8 cellular contexts compared by ENCODE assay signal in the genomic region with DNA sequence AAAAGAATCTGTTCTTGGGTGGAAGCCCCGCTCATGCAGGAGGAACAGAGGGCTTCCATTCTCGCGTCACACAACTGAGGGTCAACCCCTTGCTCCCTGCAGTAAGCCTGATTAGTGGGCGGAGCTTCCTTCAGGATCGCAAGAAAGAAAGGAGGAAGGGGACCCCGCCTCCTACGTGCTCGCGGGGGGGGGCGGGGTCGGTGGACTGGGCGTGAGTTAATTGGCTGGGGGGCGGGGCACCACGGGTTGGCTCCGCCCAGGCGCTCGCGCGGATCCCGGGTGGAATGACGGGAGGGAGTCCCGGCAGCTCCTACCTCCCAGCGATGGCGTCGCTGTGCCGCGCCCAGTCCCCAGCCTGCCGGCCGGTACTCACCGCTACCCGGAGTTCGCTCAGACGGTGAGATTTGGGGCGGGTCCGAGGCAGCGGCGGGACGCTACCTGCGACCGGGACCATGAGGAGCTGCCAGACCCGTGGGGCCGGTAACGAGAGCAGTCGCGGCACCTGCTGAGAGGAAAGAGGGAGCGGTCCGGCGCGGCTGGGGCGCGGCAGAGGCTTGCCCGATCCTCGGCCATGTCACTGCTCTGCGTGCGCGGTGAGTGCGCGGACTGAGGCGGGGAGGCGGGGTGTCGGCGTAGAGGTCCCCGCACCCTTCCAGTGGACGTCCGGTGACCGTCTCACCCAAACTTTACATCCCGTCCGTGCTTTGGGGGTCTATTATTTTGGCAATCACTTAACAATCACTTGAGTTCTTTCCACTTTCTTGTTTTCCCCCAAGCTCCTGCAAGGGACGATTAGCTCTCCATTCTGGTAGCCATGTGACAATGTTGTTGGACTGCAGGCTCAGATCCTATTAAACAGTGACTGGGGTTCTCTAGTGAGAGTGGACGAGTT. TPM values are rescaled to one million over a fixed set of nuclear protein-coding genes. Genes with fewer than 3 reads are reported as not detected.
DNase-seq lines count a peak whose midpoint lies in the region; ATAC-seq and TF ChIP-seq lines count a peak whose summit lies in the region.

Gene UNC13B (plus strand): TSS at position 297 of the 892 bp plus-strand sequence. CDS start 275 bp downstream, at position 572.

- peak within 1 kb of the TSS; percentile 82 for H3K4me3 Mint-ChIP-seq in activated CD4-positive, alpha-beta memory T cell treated with anti-CD3 and anti-CD28 coated beads for 36 hours

- intact Hi-C loops in activated CD4-positive, alpha-beta memory T cell treated with anti-CD3 and anti-CD28 coated beads for 36 hours (cut with micrococcal nuclease), result loop anchor here (1.0 kb wide), 1 partner anchor 46 kb away; no protein-coding TSS in a partner anchor
- intact Hi-C loops in left lung (cut with DNase I), result no loop called here

- peak; percentile 26 for DNase-seq in NCI-H1694 (lab: John Stamatoyannopoulos, UW)
- no peak for DNase-seq in NCI-H1694 treated with DMSO at 0.1 percent for 48 hours (lab: John Stamatoyannopoulos, UW)
- DNase-seq in NCI-H526 (lab: John Stamatoyannopoulos, UW), result peak; percentile 91 to 98
- DNase-seq in activated CD4-positive, alpha-beta memory T cell treated with anti-CD3 and anti-CD28 coated beads for 36 hours, result peak; percentile 85
- peak; percentile 77 to 95 for DNase-seq in dermis microvascular lymphatic vessel endothelial cell (ENCODE audit: low read depth in 2 of 2)
- peak; percentile 95 to 97 for DNase-seq in left lung
- peak; percentile 81 to 86 for DNase-seq in stimulated activated CD4-positive, alpha-beta T cell treated with anti-CD3 and anti-CD28 coated beads, Interleukin-2, amount 100 ng/mL, for 24 hours

- H3K27ac Mint-ChIP-seq in activated CD4-positive, alpha-beta memory T cell treated with anti-CD3 and anti-CD28 coated beads for 36 hours, result no peak within 1 kb of the TSS

- H3K9me3 Mint-ChIP-seq in activated CD4-positive, alpha-beta memory T cell treated with anti-CD3 and anti-CD28 coated beads for 36 hours, result no peaks in the 10 kb centered on the region

- peak within 1 kb of the TSS; percentile 76 to 77 for H3K4me3 ChIP-seq in left lung

- H3K9me3 ChIP-seq in left lung, result no peaks in the 10 kb centered on the region

- POLR2A ChIA-PET in activated CD4-positive, alpha-beta memory T cell treated with anti-CD3 and anti-CD28 coated beads for 36 hours (lab: Charles Lee), result interaction anchor here (0.6 kb wide), 1 partner anchor 10 kb away, joined by 3 read pairs; no protein-coding TSS in a partner anchor

- no peaks in the 10 kb centered on the region for H3K36me3 ChIP-seq in left lung

- no peaks in the 10 kb centered on the region for H3K27me3 ChIP-seq in left lung

- H3K27me3 Mint-ChIP-seq in activated CD4-positive, alpha-beta memory T cell treated with anti-CD3 and anti-CD28 coated beads for 36 hours, result no peaks in the 10 kb centered on the region

- TF ChIP-seq CTCF in left lung (IDR thresholded peaks at IDR 0.05), result no peak

- CTCF ChIA-PET in activated CD4-positive, alpha-beta memory T cell treated with anti-CD3 and anti-CD28 coated beads for 36 hours (lab: Charles Lee), result interaction anchor here (0.6 to 2.5 kb wide), 6 partner anchors 38 to 945 kb away, joined by 3 to 8 read pairs (median 4); no protein-coding TSS in a partner anchor

- H3K4me1 ChIP-seq in left lung, result peaks cover 9 to 29% of the 10 kb centered on the region in 2 donors

- peak; percentile 52 for ATAC-seq in HG03378 (IDR thresholded peaks at IDR 0.05; ENCODE audit: unreplicated experiment)
- ATAC-seq in left lung, result peak; percentile 97

- H3K27ac ChIP-seq in left lung, result peak within 1 kb of the TSS; percentile 87 to 88

- H3K4me1 Mint-ChIP-seq in activated CD4-positive, alpha-beta memory T cell treated with anti-CD3 and anti-CD28 coated beads for 36 hours (ENCODE audit: low read depth), result peaks cover 23% of the 10 kb centered on the region

- H3K36me3 Mint-ChIP-seq in activated CD4-positive, alpha-beta memory T cell treated with anti-CD3 and anti-CD28 coated beads for 36 hours, result no peaks in the 10 kb centered on the region

RNA-seq across cellular contexts. Expression of gene UNC13B, which starts in this region (rescaled TPM):
- 1 to 10 TPM; 3.6 to 4.6 TPM for total RNA-seq in activated CD4-positive, alpha-beta memory T cell treated with anti-CD3 and anti-CD28 coated beads for 36 hours
- total RNA-seq in dermis microvascular lymphatic vessel endothelial cell (15.5 and 18.2 TPM in 2 replicates), left lung (10 to 100 TPM; 76.0 to 92.3 TPM)
